Comparison of ENCODE assay signal across 1 cellular context in the genomic region with DNA sequence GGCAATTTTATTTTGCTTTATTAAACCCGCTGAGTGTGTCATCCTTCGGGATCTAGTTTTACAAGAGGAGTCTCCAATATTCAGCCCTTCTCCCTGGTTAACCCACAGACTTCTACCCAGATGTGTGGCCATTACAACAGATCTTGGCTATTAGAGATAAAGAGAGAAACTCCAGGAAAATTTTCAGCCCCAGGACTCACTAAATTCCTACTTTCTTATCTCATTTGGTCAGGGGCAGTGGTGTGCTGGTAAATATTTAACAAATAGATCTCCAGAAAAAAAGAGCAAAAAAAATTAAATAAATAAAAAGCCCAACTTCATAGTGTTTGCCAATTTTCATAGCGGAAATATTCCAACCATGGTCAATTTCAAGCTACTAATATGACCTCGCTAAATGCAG.
TF ChIP-seq lines count a peak whose summit lies in the region.

No MANE protein-coding gene starts in this region.

TF ChIP-seq in GM23338, 12 proteins besides CTCF, POLR2A, EP300 and RAD21 (continued from another document):
- TF ChIP-seq, protein P1, sequence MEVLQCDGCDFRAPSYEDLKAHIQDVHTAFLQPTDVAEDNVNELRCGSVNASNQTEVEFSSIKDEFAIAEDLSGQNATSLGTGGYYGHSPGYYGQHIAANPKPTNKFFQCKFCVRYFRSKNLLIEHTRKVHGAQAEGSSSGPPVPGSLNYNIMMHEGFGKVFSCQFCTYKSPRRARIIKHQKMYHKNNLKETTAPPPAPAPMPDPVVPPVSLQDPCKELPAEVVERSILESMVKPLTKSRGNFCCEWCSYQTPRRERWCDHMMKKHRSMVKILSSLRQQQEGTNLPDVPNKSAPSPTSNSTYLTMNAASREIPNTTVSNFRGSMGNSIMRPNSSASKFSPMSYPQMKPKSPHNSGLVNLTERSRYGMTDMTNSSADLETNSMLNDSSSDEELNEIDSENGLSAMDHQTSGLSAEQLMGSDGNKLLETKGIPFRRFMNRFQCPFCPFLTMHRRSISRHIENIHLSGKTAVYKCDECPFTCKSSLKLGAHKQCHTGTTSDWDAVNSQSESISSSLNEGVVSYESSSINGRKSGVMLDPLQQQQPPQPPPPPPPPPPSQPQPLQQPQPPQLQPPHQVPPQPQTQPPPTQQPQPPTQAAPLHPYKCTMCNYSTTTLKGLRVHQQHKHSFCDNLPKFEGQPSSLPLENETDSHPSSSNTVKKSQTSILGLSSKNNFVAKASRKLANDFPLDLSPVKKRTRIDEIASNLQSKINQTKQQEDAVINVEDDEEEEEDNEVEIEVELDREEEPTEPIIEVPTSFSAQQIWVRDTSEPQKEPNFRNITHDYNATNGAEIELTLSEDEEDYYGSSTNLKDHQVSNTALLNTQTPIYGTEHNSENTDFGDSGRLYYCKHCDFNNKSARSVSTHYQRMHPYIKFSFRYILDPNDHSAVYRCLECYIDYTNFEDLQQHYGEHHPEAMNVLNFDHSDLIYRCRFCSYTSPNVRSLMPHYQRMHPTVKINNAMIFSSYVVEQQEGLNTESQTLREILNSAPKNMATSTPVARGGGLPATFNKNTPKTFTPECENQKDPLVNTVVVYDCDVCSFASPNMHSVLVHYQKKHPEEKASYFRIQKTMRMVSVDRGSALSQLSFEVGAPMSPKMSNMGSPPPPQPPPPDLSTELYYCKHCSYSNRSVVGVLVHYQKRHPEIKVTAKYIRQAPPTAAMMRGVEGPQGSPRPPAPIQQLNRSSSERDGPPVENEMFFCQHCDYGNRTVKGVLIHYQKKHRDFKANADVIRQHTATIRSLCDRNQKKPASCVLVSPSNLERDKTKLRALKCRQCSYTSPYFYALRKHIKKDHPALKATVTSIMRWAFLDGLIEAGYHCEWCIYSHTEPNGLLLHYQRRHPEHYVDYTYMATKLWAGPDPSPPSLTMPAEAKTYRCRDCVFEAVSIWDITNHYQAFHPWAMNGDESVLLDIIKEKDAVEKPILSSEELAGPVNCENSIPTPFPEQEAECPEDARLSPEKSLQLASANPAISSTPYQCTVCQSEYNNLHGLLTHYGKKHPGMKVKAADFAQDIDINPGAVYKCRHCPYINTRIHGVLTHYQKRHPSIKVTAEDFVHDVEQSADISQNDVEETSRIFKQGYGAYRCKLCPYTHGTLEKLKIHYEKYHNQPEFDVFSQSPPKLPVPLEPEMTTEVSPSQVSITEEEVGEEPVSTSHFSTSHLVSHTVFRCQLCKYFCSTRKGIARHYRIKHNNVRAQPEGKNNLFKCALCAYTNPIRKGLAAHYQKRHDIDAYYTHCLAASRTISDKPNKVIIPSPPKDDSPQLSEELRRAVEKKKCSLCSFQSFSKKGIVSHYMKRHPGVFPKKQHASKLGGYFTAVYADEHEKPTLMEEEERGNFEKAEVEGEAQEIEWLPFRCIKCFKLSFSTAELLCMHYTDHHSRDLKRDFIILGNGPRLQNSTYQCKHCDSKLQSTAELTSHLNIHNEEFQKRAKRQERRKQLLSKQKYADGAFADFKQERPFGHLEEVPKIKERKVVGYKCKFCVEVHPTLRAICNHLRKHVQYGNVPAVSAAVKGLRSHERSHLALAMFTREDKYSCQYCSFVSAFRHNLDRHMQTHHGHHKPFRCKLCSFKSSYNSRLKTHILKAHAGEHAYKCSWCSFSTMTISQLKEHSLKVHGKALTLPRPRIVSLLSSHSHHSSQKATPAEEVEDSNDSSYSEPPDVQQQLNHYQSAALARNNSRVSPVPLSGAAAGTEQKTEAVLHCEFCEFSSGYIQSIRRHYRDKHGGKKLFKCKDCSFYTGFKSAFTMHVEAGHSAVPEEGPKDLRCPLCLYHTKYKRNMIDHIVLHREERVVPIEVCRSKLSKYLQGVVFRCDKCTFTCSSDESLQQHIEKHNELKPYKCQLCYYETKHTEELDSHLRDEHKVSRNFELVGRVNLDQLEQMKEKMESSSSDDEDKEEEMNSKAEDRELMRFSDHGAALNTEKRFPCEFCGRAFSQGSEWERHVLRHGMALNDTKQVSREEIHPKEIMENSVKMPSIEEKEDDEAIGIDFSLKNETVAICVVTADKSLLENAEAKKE (CRISPR knock-in tag; IDR thresholded peaks at IDR 0.05) = no peak
- TF ChIP-seq ZNF331 (CRISPR knock-in tag; IDR thresholded peaks at IDR 0.05; ENCODE audit: low read depth) = no peak
